ENCODE assay signal across 1 cellular context in the genomic region with DNA sequence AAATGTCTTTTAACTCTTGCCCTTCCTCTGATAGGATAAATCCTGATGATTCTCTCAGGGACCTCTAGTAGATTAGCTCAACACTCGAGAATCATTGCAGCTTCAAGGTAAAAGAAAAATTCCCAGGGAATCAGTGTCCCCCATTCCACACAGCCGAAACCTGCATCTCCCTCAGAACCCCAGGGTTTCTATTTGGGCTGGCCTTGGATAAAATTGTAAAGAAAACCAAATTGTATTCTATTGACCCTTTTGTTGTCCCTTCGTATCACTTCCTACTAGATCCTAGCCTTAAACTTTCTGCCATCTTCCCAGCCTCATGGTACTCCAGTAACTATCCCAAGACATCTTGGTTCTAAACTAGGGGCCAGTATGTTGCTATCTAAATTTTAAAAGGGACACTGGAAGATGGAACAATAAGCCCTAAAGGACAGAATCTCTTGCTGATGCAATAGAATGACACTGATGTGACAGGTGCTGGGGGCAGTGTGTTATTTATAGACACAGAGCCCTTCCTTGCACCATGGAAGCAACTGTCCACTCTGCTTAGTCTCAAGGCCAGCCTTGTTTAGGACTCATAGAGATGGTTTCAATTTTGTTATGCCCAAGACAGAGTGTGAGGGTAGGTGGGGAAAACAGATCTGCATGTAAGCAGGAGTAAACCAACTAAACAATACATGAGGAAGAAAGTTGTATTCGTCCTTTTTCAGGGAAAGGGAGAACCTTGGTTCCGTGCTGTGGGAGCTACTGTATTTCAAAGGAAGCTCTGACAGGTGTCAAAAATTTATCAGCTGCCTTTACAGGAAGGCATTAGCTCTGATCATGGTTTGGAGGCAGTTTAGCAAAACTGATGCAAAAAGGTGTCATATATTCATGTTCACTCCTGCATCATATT.
A peak's percentile ranks its signal among the peaks of the same experiment; 100 is the strongest.
TF ChIP-seq lines count a peak whose summit lies in the region.

No MANE protein-coding gene starts in this region.

TF ChIP-seq in K562, 482 proteins besides CTCF, POLR2A, EP300 and RAD21 (continued from another document and continues in another):
- TF ChIP-seq ZBTB11 (CRISPR knock-in tag; IDR thresholded peaks at IDR 0.05) (no peak; a peak in 1 of 6 replicates), RBM34 (IDR thresholded peaks at IDR 0.05; ENCODE audit: borderline replicate concordance, insufficient read depth, low read length) (no peak), ELK1 (CRISPR knock-in tag; IDR thresholded peaks at IDR 0.05) (no peak), HIVEP1 (CRISPR knock-in tag; IDR thresholded peaks at IDR 0.05) (peak; percentile 72; the same call in 1 of the 2 replicates), CHCHD3 (CRISPR knock-in tag; IDR thresholded peaks at IDR 0.05) (no peak), HNRNPK (IDR thresholded peaks at IDR 0.05; ENCODE audit: low read depth, low read length, poor library complexity, severe bottlenecking) (no peak), ARHGAP35 (IDR thresholded peaks at IDR 0.05; ENCODE audit: partially characterized antibody) (no peak), ZNF143 (CRISPR knock-in tag; IDR thresholded peaks at IDR 0.05) (no peak), VEZF1 (CRISPR knock-in tag; IDR thresholded peaks at IDR 0.05) (peak; percentile 74), ZNF57 (CRISPR knock-in tag; IDR thresholded peaks at IDR 0.05) (no peak), PHF21A (IDR thresholded peaks at IDR 0.05; ENCODE audit: borderline replicate concordance, low read depth) (no peak), HNRNPUL1 (IDR thresholded peaks at IDR 0.05; ENCODE audit: low read length) (no peak), TBL1XR1 (IDR thresholded peaks at IDR 0.05; ENCODE audit: low read length in 2 of 2) (no peak; a peak in 1 of 4 replicates), XRCC5 (IDR thresholded peaks at IDR 0.05; ENCODE audit: low read depth, low read length) (no peak), SMAD4 (CRISPR knock-in tag; conservative IDR thresholded peaks at IDR 0.05) (peak; percentile 86), IFI16 (CRISPR knock-in tag; IDR thresholded peaks at IDR 0.05) (no peak), SRF (CRISPR knock-in tag; IDR thresholded peaks at IDR 0.05) (no peak), NFRKB (IDR thresholded peaks at IDR 0.05; ENCODE audit: low read depth) (peak; percentile 73; the same call in 1 of the 2 replicates), SIN3B (IDR thresholded peaks at IDR 0.05; ENCODE audit: low read depth) (no peak), RERE (CRISPR knock-in tag; IDR thresholded peaks at IDR 0.05; ENCODE audit: borderline replicate concordance) (no peak), NR4A1 (CRISPR knock-in tag; IDR thresholded peaks at IDR 0.05) (no peak), NR4A1 (tag; IDR thresholded peaks at IDR 0.05) (0 out of 2 replicates have a peak, but pooled peaks have one; percentile 62), TRIM24 (IDR thresholded peaks at IDR 0.05) (peak; percentile 93 to 96; a peak in 2 of 4 replicates), FOXP1 (CRISPR knock-in tag; IDR thresholded peaks at IDR 0.05) (no peak), NR0B1 (IDR thresholded peaks at IDR 0.05; ENCODE audit: partially characterized antibody) (no peak), CSDE1 (IDR thresholded peaks at IDR 0.05) (no peak), ZNF436 (CRISPR knock-in tag; IDR thresholded peaks at IDR 0.05) (no peak), RBM25 (IDR thresholded peaks at IDR 0.05; ENCODE audit: low read depth, low read length, severe bottlenecking) (no peak), SMARCB1 (IDR thresholded peaks at IDR 0.05; ENCODE audit: insufficient read length, low read depth) (no peak), ZNF518B (CRISPR knock-in tag; IDR thresholded peaks at IDR 0.05) (no peak), ZNF644 (tag; IDR thresholded peaks at IDR 0.05; ENCODE audit: low read depth) (peak; percentile 67; the same call in 1 of the 2 replicates)
- TF ChIP-seq, protein P1, sequence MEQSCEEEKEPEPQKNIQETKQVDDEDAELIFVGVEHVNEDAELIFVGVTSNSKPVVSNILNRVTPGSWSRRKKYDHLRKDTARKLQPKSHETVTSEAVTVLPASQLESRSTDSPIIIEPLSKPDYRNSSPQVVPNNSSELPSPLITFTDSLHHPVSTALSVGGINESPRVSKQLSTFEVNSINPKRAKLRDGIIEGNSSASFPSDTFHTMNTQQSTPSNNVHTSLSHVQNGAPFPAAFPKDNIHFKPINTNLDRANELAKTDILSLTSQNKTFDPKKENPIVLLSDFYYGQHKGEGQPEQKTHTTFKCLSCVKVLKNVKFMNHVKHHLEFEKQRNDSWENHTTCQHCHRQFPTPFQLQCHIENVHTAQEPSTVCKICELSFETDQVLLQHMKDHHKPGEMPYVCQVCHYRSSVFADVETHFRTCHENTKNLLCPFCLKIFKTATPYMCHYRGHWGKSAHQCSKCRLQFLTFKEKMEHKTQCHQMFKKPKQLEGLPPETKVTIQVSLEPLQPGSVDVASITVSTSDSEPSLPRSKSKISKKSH (CRISPR knock-in tag; IDR thresholded peaks at IDR 0.05) = no peak
- TF ChIP-seq, protein P2, sequence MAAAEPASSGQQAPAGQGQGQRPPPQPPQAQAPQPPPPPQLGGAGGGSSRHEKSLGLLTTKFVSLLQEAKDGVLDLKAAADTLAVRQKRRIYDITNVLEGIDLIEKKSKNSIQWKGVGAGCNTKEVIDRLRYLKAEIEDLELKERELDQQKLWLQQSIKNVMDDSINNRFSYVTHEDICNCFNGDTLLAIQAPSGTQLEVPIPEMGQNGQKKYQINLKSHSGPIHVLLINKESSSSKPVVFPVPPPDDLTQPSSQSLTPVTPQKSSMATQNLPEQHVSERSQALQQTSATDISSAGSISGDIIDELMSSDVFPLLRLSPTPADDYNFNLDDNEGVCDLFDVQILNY (CRISPR knock-in tag; IDR thresholded peaks at IDR 0.05) = no peak
- TF ChIP-seq, protein P3, sequence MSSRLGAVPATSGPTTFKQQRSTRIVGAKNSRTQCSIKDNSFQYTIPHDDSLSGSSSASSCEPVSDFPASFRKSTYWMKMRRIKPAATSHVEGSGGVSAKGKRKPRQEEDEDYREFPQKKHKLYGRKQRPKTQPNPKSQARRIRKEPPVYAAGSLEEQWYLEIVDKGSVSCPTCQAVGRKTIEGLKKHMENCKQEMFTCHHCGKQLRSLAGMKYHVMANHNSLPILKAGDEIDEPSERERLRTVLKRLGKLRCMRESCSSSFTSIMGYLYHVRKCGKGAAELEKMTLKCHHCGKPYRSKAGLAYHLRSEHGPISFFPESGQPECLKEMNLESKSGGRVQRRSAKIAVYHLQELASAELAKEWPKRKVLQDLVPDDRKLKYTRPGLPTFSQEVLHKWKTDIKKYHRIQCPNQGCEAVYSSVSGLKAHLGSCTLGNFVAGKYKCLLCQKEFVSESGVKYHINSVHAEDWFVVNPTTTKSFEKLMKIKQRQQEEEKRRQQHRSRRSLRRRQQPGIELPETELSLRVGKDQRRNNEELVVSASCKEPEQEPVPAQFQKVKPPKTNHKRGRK (tag; IDR thresholded peaks at IDR 0.05) = no peak
